28 cellular contexts compared by ENCODE assay signal in the genomic region with DNA sequence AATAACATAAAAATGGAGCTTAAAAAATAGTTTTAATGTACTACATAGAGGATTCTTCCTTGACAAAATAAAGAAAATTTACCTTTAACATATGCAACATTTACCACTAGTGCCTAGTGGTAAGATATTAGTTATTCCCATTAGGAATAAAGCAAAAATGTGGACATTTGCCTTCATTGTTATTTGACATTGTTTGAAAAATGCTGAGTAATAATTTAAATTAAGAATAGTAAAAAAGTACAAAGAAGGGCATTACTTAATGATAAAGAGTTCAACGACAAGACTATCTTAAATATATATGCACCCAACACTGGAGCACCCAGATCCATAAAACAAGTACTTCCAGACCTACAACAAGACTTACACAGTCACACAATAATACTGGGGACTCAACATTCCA.
"Had no signal": no experiment of that assay in that cellular context is flagged by ENCODE, and none has a peak within 500 bp of the region (broad histone marks: within the 10 kb centered on the region; RNA-seq: fewer than 3 reads in every experiment).

No MANE protein-coding gene starts in this region.

- ATAC-seq: effector memory CD8-positive, alpha-beta T cell; esophagus mucosa; foreskin keratinocyte; gastrocnemius medialis; gastroesophageal sphincter; heart left ventricle; heart right ventricle had no signal

- H3K9me3 ChIP-seq: colonic mucosa, esophagus squamous epithelium, gastrocnemius medialis, gastroesophageal sphincter had no signal

- FAIRE-seq: colon, endometrium, endothelial cell of umbilical vein, frontal cortex had no signal

- H3K27ac ChIP-seq: colonic mucosa, coronary artery, dorsolateral prefrontal cortex, epithelial cell of prostate, esophagus muscularis mucosa, esophagus squamous epithelium, foreskin keratinocyte, gastrocnemius medialis, gastroesophageal sphincter, heart left ventricle, heart right ventricle had no signal

- H3K4me1 ChIP-seq: colonic mucosa, esophagus muscularis mucosa, esophagus squamous epithelium, foreskin keratinocyte, gastrocnemius medialis, gastroesophageal sphincter, heart left ventricle, heart right ventricle had no signal

- H3K27me3 ChIP-seq: colonic mucosa, heart left ventricle had no signal

- H3K36me3 ChIP-seq: colonic mucosa, esophagus muscularis mucosa, esophagus squamous epithelium, gastrocnemius medialis, gastroesophageal sphincter, heart left ventricle, heart right ventricle had no signal

- H3K4me3 ChIP-seq: colonic mucosa, coronary artery, dorsolateral prefrontal cortex, esophagus muscularis mucosa, esophagus squamous epithelium, gastrocnemius medialis, gastroesophageal sphincter, heart left ventricle, heart right ventricle had no signal

- DNase-seq: colonic mucosa; cortex of kidney; dermis blood vessel endothelial cell; dorsolateral prefrontal cortex; effector CD4-positive, alpha-beta T cell; effector CD8-positive, alpha-beta T cell; effector memory CD4-positive, alpha-beta T cell; effector memory CD8-positive, alpha-beta T cell; endodermal cell; erythroblast; esophagus squamous epithelium; foreskin fibroblast; foreskin keratinocyte; foreskin melanocyte; gastrocnemius medialis; glutamatergic neuron; head of caudate nucleus; heart left ventricle; heart right ventricle had no signal
